5 cellular contexts compared by ENCODE assay signal in the genomic region with DNA sequence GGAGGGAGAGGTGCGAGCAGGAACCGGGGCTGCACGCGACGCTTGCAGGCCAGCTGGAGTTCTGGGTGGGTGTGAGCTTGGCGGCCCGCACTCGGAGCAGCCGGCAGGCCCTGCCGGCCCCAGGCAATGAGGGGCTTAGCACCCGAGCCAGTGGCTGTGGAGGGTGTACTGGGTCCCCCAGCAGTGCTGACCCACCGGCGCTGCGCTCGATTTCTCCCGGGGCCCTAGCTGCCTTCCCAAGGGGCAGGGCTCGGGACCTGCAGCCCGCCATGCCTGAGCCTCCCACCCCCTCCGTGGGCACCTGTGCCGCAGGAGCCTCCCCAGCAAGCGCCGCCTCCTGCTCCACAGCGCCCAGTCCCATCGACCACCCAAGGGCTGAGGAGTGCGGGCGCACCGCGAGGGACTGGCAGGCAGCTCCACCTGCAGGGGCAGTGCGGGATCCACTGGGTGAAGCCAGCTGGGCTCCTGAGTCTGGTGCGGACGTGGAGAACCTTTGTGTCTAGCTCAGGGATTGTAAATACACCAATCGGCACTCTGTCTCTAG. TPM values are rescaled to one million over a fixed set of nuclear protein-coding genes. Genes with fewer than 3 reads are reported as not detected.
A peak's percentile ranks its signal among the peaks of the same experiment; 100 is the strongest.
DNase-seq lines count a peak whose midpoint lies in the region; FAIRE-seq and TF ChIP-seq lines count a peak whose summit lies in the region.
"Not testable (repeated sequence)": the region's sequence is repeated elsewhere in the genome, so short reads cannot be mapped to it uniquely, and the experiment has no call there.

No MANE protein-coding gene starts in this region.

- H3K14ac ChIP-seq in H9 (ENCODE audit: insufficient read depth, low read length); H1 (ENCODE audit: insufficient read length); neuronal stem cell (ENCODE audit: low read length): not testable (repeated sequence)

- H3K27me3 ChIP-seq in H9 (ENCODE audit: insufficient read depth, low read length); H1 (replicated peaks in 1 of 4; ENCODE audit: control insufficient read depth in 3 of 4, extremely low read depth in 1 of 4, insufficient read depth in 3 of 4, low read length in 3 of 4); neuronal stem cell (ENCODE audit: control insufficient read depth in 3 of 3, insufficient read depth in 3 of 3, low read depth in 1 of 3, low read length in 3 of 3); testis: not testable (repeated sequence)

- peaks cover 4 to 14% (median 5%) of the 10 kb centered on the region in 3 experiments; a peak in 3 of 7 replicates for H3K36me3 Mint-ChIP-seq in H9 (ENCODE audit: insufficient read depth in 1 of 3, low read depth in 3 of 3)

- H3K4me1 ChIP-seq in H9 (ENCODE audit: insufficient read depth, low read length); H1 (replicated peaks in 1 of 4; ENCODE audit: control insufficient read depth in 3 of 4, insufficient read depth in 4 of 4, low read length in 3 of 4); kidney (ENCODE audit: control insufficient read depth in 1 of 2, insufficient read depth in 1 of 2, low read depth in 1 of 2, low read length in 2 of 2); neuronal stem cell (ENCODE audit: control insufficient read depth in 2 of 2, insufficient read depth in 1 of 2, low read depth in 1 of 2, low read length in 2 of 2); testis: not testable (repeated sequence)

- H3K79me1 ChIP-seq in H9 (ENCODE audit: insufficient read depth, low read depth, low read length, poor library complexity, severe bottlenecking); H1 (ENCODE audit: low read depth, low read length); neuronal stem cell (ENCODE audit: low read depth, low read length): not testable (repeated sequence)

- CTCF ChIA-PET in H1 (lab: Charles Lee; ENCODE audit: partially characterized antibody): interaction anchor here (0.7 to 1.7 kb wide), 3 partner anchors 10 to 394 kb away, joined by 3 to 8 read pairs (median 3); no protein-coding TSS in a partner anchor

- H3K9ac ChIP-seq in H9 (ENCODE audit: extremely low read depth, insufficient read length, low read length); H1 (replicated peaks in 1 of 4; ENCODE audit: extremely low read depth in 1 of 4, low read depth in 3 of 4, low read length in 3 of 4); kidney (ENCODE audit: low read length in 2 of 2); neuronal stem cell (ENCODE audit: low read depth, low read length, poor library complexity): not testable (repeated sequence)

- intact Hi-C loops in kidney (cut with DNase I); testis (cut with DNase I; ENCODE audit: low total_unique reads): not testable (repeated sequence)

- H3T11ph ChIP-seq in H9 (ENCODE audit: low read length): not testable (repeated sequence)

- not testable (repeated sequence) for TF ChIP-seq EP300 in H1 (IDR thresholded peaks at IDR 0.05; ENCODE audit: borderline replicate concordance in 1 of 2, low read depth in 2 of 2, low read length in 2 of 2)

- FAIRE-seq in H1 (lab: Jason Lieb, UNC); kidney (lab: Jason Lieb, UNC): not testable (repeated sequence)

- H3K27ac ChIP-seq in H9 (ENCODE audit: insufficient read length, low read depth, low read length); H1 (ENCODE audit: low read depth, low read length); kidney (ENCODE audit: low read depth in 2 of 2, low read length in 2 of 2); neuronal stem cell (replicated peaks; ENCODE audit: low read length); testis: not testable (repeated sequence)

- H2AK5ac ChIP-seq in H9 (ENCODE audit: insufficient read length, low read length); H1 (ENCODE audit: low read depth, low read length); neuronal stem cell (ENCODE audit: low read depth, low read length): not testable (repeated sequence)

- H3K23ac ChIP-seq in H9 (ENCODE audit: insufficient read length, low read depth, low read length); H1 (ENCODE audit: insufficient read length); neuronal stem cell (ENCODE audit: low read depth, low read length, poor library complexity): not testable (repeated sequence)

- not testable (repeated sequence) for H3K27ac Mint-ChIP-seq in H9

- H4K20me1 ChIP-seq in H9 (ENCODE audit: control insufficient read depth, insufficient read depth, insufficient read length); H1 (replicated peaks in 1 of 2; ENCODE audit: control insufficient read depth in 1 of 2, insufficient read depth in 2 of 2, low read length in 2 of 2): not testable (repeated sequence)

- TF ChIP-seq CTCF in H9 (conservative IDR thresholded peaks at IDR 0.05) (0 out of 3 replicates have a peak, but pooled peaks have one; percentile 11), H1 (IDR thresholded peaks at IDR 0.05; ENCODE audit: control extremely low read depth in 1 of 3, insufficient read depth in 1 of 3, low read depth in 1 of 3, low read length in 3 of 3) (peak in 2 of 3 experiments; percentile 3 to 16; a peak in 1 of 4 replicates)
- not testable (repeated sequence) for TF ChIP-seq CTCF in kidney (IDR thresholded peaks at IDR 0.05; ENCODE audit: borderline replicate concordance, extremely low read depth, insufficient read depth); testis (IDR thresholded peaks at IDR 0.05)

- peak; percentile 14 to 42; a peak in 2 of 4 replicates for TF ChIP-seq RAD21 in H1 (IDR thresholded peaks at IDR 0.05 in 1 of 2, conservative IDR thresholded peaks at IDR 0.05 in 1 of 2; ENCODE audit: low read depth in 2 of 2, low read length in 2 of 2)

- not testable (repeated sequence) for H2BK5ac ChIP-seq in H9 (ENCODE audit: insufficient read length, low read length); H1 (ENCODE audit: low read depth, low read length); neuronal stem cell (ENCODE audit: low read length)

- H3K4me2 ChIP-seq in H9 (ENCODE audit: insufficient read depth, insufficient read length, low read length); H1 (ENCODE audit: insufficient read depth in 1 of 2, low read depth in 2 of 2, low read length in 2 of 2); neuronal stem cell (ENCODE audit: insufficient read depth, low read length, poor library complexity, severe bottlenecking): not testable (repeated sequence)

- not testable (repeated sequence) for H2BK20ac ChIP-seq in H9 (ENCODE audit: low read depth, low read length, poor library complexity, severe bottlenecking); H1 (ENCODE audit: low read length)

- H3K18ac ChIP-seq in H9 (ENCODE audit: insufficient read length, low read depth, low read length); H1 (ENCODE audit: extremely low read depth, low read length); neuronal stem cell (ENCODE audit: low read length): not testable (repeated sequence)

- not testable (repeated sequence) for H2BK15ac ChIP-seq in H9 (ENCODE audit: low read depth, low read length); H1 (ENCODE audit: low read length)
- peak overlapping the region; percentile 26 for H2BK15ac ChIP-seq in neuronal stem cell (ENCODE audit: low read length)

- not testable (repeated sequence) for H3K9me3 ChIP-seq in H9 (ENCODE audit: control insufficient read depth, low read depth, low read length); H1 (ENCODE audit: insufficient read depth in 2 of 2, low read depth in 1 of 2, low read length in 1 of 2); kidney (ENCODE audit: control insufficient read depth in 1 of 2, low read length in 2 of 2); neuronal stem cell (replicated peaks in 1 of 2; ENCODE audit: control insufficient read depth in 2 of 2, insufficient read depth in 1 of 2, low read depth in 1 of 2, low read length in 2 of 2); testis

- H3K4me3 ChIP-seq in H1 (ENCODE audit: extremely low read depth in 1 of 4, insufficient read depth in 2 of 4, low read depth in 3 of 4, low read length in 4 of 4); kidney (ENCODE audit: low read length in 2 of 2); neuronal stem cell (ENCODE audit: low read length in 2 of 2): not testable (repeated sequence)
- H3K4me3 ChIP-seq in testis: peak overlapping the region; percentile 18 to 29

- WGBS in H9 (ENCODE audit: extremely low coverage, insufficient read length, low lambda C conversion rate): no CpG with 5 or more reads among the region's 32 CpGs
- WGBS in H1 (ENCODE audit: extremely low coverage in 1 of 2, insufficient coverage in 1 of 2, insufficient read length in 1 of 2, insufficient replicate concordance in 2 of 2, low coverage in 1 of 2, low lambda C conversion rate in 2 of 2, missing lambda C conversion rate in 1 of 2), 2 experiments: 93% methylated on average over 11 of the region's 32 CpGs; no CpG with 5 or more reads in 1 of the 2 experiments
- whole genome bisulfite sequencing in neuronal stem cell (ENCODE audit: extremely low coverage in 2 of 2, insufficient read length in 2 of 2, insufficient replicate concordance in 1 of 2), 2 donors: no CpG with 5 or more reads among the region's 32 CpGs
- 75 to 84% methylated on average over 4 to 31 of the region's 32 CpGs for WGBS in testis, 2 donors

- not testable (repeated sequence) for H2BK12ac ChIP-seq in H9 (ENCODE audit: insufficient read length, low read depth, low read length); H1 (ENCODE audit: low read depth, low read length)
- peak overlapping the region; percentile 6 for H2BK12ac ChIP-seq in neuronal stem cell (ENCODE audit: low read length)

- H3K4me3 Mint-ChIP-seq in H9: not testable (repeated sequence)

- not testable (repeated sequence) for DNase-seq in H9; H1 (ENCODE audit: low read depth in 1 of 2, low spot score in 2 of 2); neuronal stem cell (ENCODE audit: low spot score)
- DNase-seq in kidney (peak; percentile 66), testis (peak; percentile 22)

- not testable (repeated sequence) for H3K56ac ChIP-seq in H9 (ENCODE audit: insufficient read length, low read depth, low read length); H1 (replicated peaks; ENCODE audit: insufficient read length, low read depth, low read length)

- H4K8ac ChIP-seq in H9 (replicated peaks; ENCODE audit: insufficient read length, low read depth, low read length); H1 (ENCODE audit: extremely low read depth, insufficient read depth, low read length); neuronal stem cell (ENCODE audit: low read depth, low read length): not testable (repeated sequence)

- not testable (repeated sequence) for H2AFZ ChIP-seq in H9 (ENCODE audit: low read length); H1 (ENCODE audit: low read length); neuronal stem cell (ENCODE audit: low read length)

- not testable (repeated sequence) for H4K5ac ChIP-seq in H9 (ENCODE audit: insufficient read length, low read depth, low read length); H1 (ENCODE audit: insufficient read length, low read depth, low read length)

- not testable (repeated sequence) for H3K79me2 ChIP-seq in H9 (ENCODE audit: insufficient read depth, low read length); H1 (ENCODE audit: control insufficient read depth in 1 of 2, insufficient read depth in 2 of 2, low read length in 2 of 2)

- not testable (repeated sequence) for H3K4ac ChIP-seq in H9 (ENCODE audit: low read depth, low read length); H1 (replicated peaks; ENCODE audit: insufficient read length, low read depth, low read length); neuronal stem cell (ENCODE audit: low read length)

- peaks cover 1 to 13% of the 10 kb centered on the region in 2 experiments; a peak in 2 of 5 replicates for H3K9me3 Mint-ChIP-seq in H9

- H4K91ac ChIP-seq in H9 (ENCODE audit: insufficient read length, low read depth, low read length); H1 (replicated peaks; ENCODE audit: insufficient read length, low read length); neuronal stem cell (ENCODE audit: low read depth, low read length, poor library complexity): not testable (repeated sequence)

- not testable (repeated sequence) for H2BK120ac ChIP-seq in H9 (ENCODE audit: low read depth, low read length, poor library complexity, severe bottlenecking); H1 (replicated peaks; ENCODE audit: low read depth, low read length); neuronal stem cell (ENCODE audit: low read depth, low read length)

- H3K4me1 Mint-ChIP-seq in H9: not testable (repeated sequence)

- not testable (repeated sequence) for H3K23me2 ChIP-seq in H9 (ENCODE audit: insufficient read length, low read depth, low read length, poor library complexity, severe bottlenecking); H1 (ENCODE audit: low read depth, low read length)

- H3K36me3 ChIP-seq in H1 (ENCODE audit: control insufficient read depth in 2 of 4, insufficient read depth in 4 of 4, low read length in 3 of 4); kidney (ENCODE audit: control insufficient read depth in 1 of 2, insufficient read depth in 2 of 2, low read length in 2 of 2); neuronal stem cell (replicated peaks in 1 of 2; ENCODE audit: control insufficient read depth in 2 of 2, insufficient read depth in 2 of 2, low read length in 2 of 2); testis (ENCODE audit: low read depth, missing control alignments): not testable (repeated sequence)

- H3K27me3 Mint-ChIP-seq in H9 (ENCODE audit: low read depth): not testable (repeated sequence)

- TF ChIP-seq POLR2A in H1 (IDR thresholded peaks at IDR 0.05; ENCODE audit: control extremely low read depth in 1 of 2, low read depth in 2 of 2, low read length in 2 of 2); testis (IDR thresholded peaks at IDR 0.05): not testable (repeated sequence)

- POLR2A ChIA-PET in H1 (lab: Charles Lee; ENCODE audit: partially characterized antibody): not testable (repeated sequence)

RNA-seq across cellular contexts. Expression of a gene that starts 37.0 kb away (rescaled TPM):
- 26.2 and 29.0 TPM in 2 replicates for total RNA-seq in H9 (2021)
- 13.4 and 14.9 TPM in 2 replicates for total RNA-seq in H1 (2021; fragmentation: NEBNext Ultra II Directional; extraction: Animal tissue kit (Norgen Biotek cat#: 25700))
- 7.1 and 8.0 TPM in 2 replicates for polyA plus RNA-seq in H1 (2011; rRNA removed)
- polyA plus RNA-seq in H1 (2011; cell fraction: cytosol; rRNA removed): 5.2 TPM
- 9.5 TPM for polyA plus RNA-seq in H1 (2011; cell fraction: nucleus; rRNA removed)
- 6.2 to 8.7 TPM (median 6.8 TPM) in 4 replicates for polyA plus RNA-seq in H1 (2012, experiment 1 of 2)
- 2.2 TPM for polyA plus RNA-seq in H1 (2012, experiment 2 of 2)
- 7.3 TPM for polyA plus RNA-seq in H1 (2013, experiment 1 of 2)
- polyA plus RNA-seq in H1 (2013, experiment 2 of 2): 7.4 TPM
- 15.0 and 19.5 TPM in 2 replicates for polyA minus RNA-seq in H1 (2011; rRNA and poly(A)+ RNA removed)
- polyA minus RNA-seq in H1 (2011; cell fraction: cytosol; rRNA and poly(A)+ RNA removed): 7.0 TPM
- polyA minus RNA-seq in H1 (2011; cell fraction: nucleus; rRNA and poly(A)+ RNA removed): 41.1 TPM
- total RNA-seq in kidney: 87.7 TPM
- polyA plus RNA-seq in kidney (ENCODE audit: insufficient read depth, low read depth, low replicate concordance): 9.3 TPM
- 29.7 TPM for polyA plus RNA-seq in neuronal stem cell (2013, experiment 1 of 2)
- 30.1 TPM for polyA plus RNA-seq in neuronal stem cell (2013, experiment 2 of 2)
- total RNA-seq in testis: 10 to 100 TPM; 21.2 to 24.6 TPM
- 16.4 TPM for polyA plus RNA-seq in testis (ENCODE audit: insufficient read depth, low read depth, low replicate concordance)
